Comparison of ENCODE assay signal across 21 cellular contexts in the genomic region with DNA sequence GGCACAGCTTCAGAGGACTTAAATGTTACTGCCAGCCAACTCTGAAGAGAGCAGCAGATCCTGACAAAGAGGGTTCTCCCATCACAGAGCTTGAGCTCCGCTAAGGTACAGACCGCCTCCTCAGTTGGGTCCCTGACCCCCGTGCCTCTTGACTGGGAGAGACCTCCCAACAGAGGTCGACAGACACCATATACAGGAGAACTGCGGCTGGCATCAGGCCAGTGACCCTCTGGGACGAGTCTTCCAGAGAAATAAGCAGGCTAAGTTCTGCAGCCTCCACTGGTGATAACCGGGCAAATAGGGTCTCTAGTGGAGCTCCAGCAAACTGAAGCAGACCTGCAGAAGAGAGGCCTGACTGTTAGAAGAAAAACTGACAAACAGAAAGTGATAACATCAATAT.
"Had no signal": no experiment of that assay in that cellular context is flagged by ENCODE, and none has a peak within 500 bp of the region (broad histone marks: within the 10 kb centered on the region; RNA-seq: fewer than 3 reads in every experiment).

No MANE protein-coding gene starts in this region.

- H3K4me1 ChIP-seq: esophagus squamous epithelium, gastrocnemius medialis, heart right ventricle, lower lobe of right lung had no signal

- H3K27ac ChIP-seq: coronary artery, dorsolateral prefrontal cortex, epithelial cell of prostate, esophagus squamous epithelium, gastrocnemius medialis, heart right ventricle, lower lobe of right lung had no signal

- ATAC-seq: effector memory CD8-positive, alpha-beta T cell; esophagus mucosa; gastrocnemius medialis; heart right ventricle; left cardiac atrium; left ventricle myocardium superior; lower lobe of right lung; mucosa of descending colon had no signal

- DNase-seq: dermis blood vessel endothelial cell; dorsolateral prefrontal cortex; effector CD8-positive, alpha-beta T cell; effector memory CD8-positive, alpha-beta T cell; endodermal cell; erythroblast; esophagus squamous epithelium; foreskin fibroblast; foreskin melanocyte; gastrocnemius medialis; glutamatergic neuron; heart right ventricle; hippocampal formation; left cardiac atrium; left ventricle myocardium superior; lower lobe of right lung; mesenchymal stem cell; mucosa of descending colon had no signal

- H3K27me3 ChIP-seq: dorsolateral prefrontal cortex, esophagus squamous epithelium, gastrocnemius medialis, heart right ventricle had no signal

- H3K36me3 ChIP-seq: esophagus squamous epithelium, gastrocnemius medialis, heart right ventricle, lower lobe of right lung had no signal

- H3K4me3 ChIP-seq: coronary artery, dorsolateral prefrontal cortex, esophagus squamous epithelium, gastrocnemius medialis, heart right ventricle, lower lobe of right lung, mucosa of descending colon had no signal

- H3K9me3 ChIP-seq: gastrocnemius medialis, mucosa of descending colon had no signal
